In the genomic region with DNA sequence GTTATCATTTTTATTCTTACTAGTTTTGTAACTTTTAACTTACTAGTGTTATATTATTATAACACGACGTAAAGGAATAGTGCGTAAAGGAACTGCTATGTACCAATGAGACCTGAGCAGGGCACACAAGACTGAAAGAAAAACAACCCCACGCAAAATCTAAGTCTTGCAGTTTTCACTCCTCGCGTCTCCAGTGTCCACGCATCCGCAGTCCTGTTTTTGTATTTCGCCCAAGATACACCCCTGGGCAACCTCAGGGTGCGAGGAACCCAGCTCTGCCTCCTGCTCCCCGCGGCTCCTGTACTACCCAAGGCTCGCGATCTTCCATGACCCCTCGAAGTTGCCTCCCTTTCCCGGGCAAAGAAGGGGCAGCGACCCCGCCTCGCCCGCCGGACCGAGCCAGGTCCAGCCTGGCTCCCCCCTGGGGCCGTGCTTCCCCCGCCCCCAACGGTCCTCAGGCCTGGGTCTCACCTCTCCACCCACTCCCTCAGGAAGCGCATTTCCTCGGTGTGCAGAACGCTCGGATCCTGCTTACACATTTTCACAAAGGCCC, we compare ENCODE assay signal across 8 cellular contexts. TPM values are rescaled to one million over a fixed set of nuclear protein-coding genes. Genes with fewer than 3 reads are reported as not detected.
DNase-seq lines count a peak whose midpoint lies in the region; ATAC-seq, FAIRE-seq and TF ChIP-seq lines count a peak whose summit lies in the region.

No MANE protein-coding gene starts in this region.

- peaks cover 8 to 22% of the 10 kb centered on the region in 2 donors for H3K4me1 ChIP-seq in kidney (ENCODE audit: control insufficient read depth in 1 of 2, insufficient read depth in 1 of 2, low read depth in 1 of 2, low read length in 2 of 2)

- ATAC-seq in GM18867 (IDR thresholded peaks at IDR 0.05; ENCODE audit: unreplicated experiment) (peak; percentile 27), HG03097 (IDR thresholded peaks at IDR 0.05; ENCODE audit: low FRiP score, unreplicated experiment) (peak; percentile 15)

- POLR2A ChIA-PET in RWPE1 (lab: Yijun Ruan, JAX; ENCODE audit: low non-redundant PET): no interaction called here

- no peak for FAIRE-seq in kidney (lab: Jason Lieb, UNC)

- DNase-seq in CD1c-positive myeloid dendritic cell (ENCODE audit: extremely low spot score) (peak; percentile 55), RWPE1 (ENCODE audit: low spot score) (peak; percentile 5), cerebellar cortex (ENCODE audit: low spot score) (peak; percentile 34), kidney (peak; percentile 80), NCI-H510A (lab: John Stamatoyannopoulos, UW) (no peak)
- DNase-seq in stimulated activated CD8-positive, alpha-beta memory T cell treated with anti-CD3 and anti-CD28 coated beads, Interleukin-4, amount 100 ng/mL, for 4 hours (ENCODE audit: low read depth in 2 of 2, low spot score in 1 of 2): peak; percentile 2 to 11

- peak overlapping the region; percentile 96 to 98 for H3K4me3 ChIP-seq in kidney (ENCODE audit: low read length in 2 of 2)

- no peaks in the 10 kb centered on the region for H3K9me3 ChIP-seq in kidney (ENCODE audit: control insufficient read depth in 1 of 2, low read length in 2 of 2)

- CTCF ChIA-PET in RWPE1 (lab: Yijun Ruan, JAX): no interaction called here

- no peak for TF ChIP-seq CTCF in RWPE1 (conservative IDR thresholded peaks at IDR 0.05; ENCODE audit: low read depth)
- no peak for TF ChIP-seq CTCF in kidney (IDR thresholded peaks at IDR 0.05; ENCODE audit: borderline replicate concordance, extremely low read depth, insufficient read depth)

- peak overlapping the region; percentile 97 for H3K27ac ChIP-seq in RWPE1
- peak overlapping the region; percentile 98 to 100 for H3K27ac ChIP-seq in kidney (ENCODE audit: low read depth in 2 of 2, low read length in 2 of 2)

- intact Hi-C loops in kidney (cut with DNase I): no loop called here

- no peaks in the 10 kb centered on the region for H3K36me3 ChIP-seq in kidney (ENCODE audit: control insufficient read depth in 1 of 2, insufficient read depth in 2 of 2, low read length in 2 of 2)

- H3K9ac ChIP-seq in kidney (ENCODE audit: low read length in 2 of 2): peak overlapping the region; percentile 99

RNA-seq across cellular contexts. Expression of a gene that starts 0.4 kb away (rescaled TPM):
- total RNA-seq in kidney: 196 TPM
- polyA plus RNA-seq in kidney (ENCODE audit: insufficient read depth, low read depth, low replicate concordance): 230 TPM

RNA-seq across cellular contexts. Expression of a gene that starts 0.9 kb away (rescaled TPM):
- 22.5 TPM for total RNA-seq in kidney
- 4.6 TPM for polyA plus RNA-seq in kidney (ENCODE audit: insufficient read depth, low read depth, low replicate concordance)

RNA-seq across cellular contexts. Expression of a gene that starts 5.9 kb away (rescaled TPM):
- total RNA-seq in kidney: not detected
- polyA plus RNA-seq in kidney (ENCODE audit: insufficient read depth, low read depth, low replicate concordance): not detected

RNA-seq across cellular contexts. Expression of a gene that starts 36.9 kb away (rescaled TPM):
- total RNA-seq in kidney: 15.3 TPM
- 23.8 TPM for polyA plus RNA-seq in kidney (ENCODE audit: insufficient read depth, low read depth, low replicate concordance)
